In the genomic region with DNA sequence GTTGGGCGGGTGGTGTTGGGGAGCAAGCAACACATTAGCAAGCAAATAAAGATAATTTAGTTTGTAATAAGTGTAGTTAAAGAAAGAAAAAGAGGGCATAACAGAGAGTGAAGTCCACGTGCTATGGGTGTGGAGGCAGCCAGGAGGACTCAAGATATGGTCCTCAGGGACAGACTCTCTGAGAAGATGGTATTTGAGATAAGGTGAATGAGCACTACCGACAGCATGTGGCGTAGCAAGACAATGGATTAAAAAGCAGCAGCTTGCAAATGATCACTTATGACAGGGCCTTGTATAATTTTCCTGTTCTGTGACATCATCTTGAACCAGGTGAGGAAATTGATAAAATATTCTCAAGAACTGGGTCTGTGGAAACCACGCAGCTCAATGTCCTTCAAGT, we compare ENCODE assay signal across 19 cellular contexts.
"Had no signal": no experiment of that assay in that cellular context is flagged by ENCODE, and none has a peak within 500 bp of the region (broad histone marks: within the 10 kb centered on the region; RNA-seq: fewer than 3 reads in every experiment).

No MANE protein-coding gene starts in this region.

- H3K27me3 ChIP-seq: colonic mucosa, esophagus squamous epithelium, gastrocnemius medialis, heart right ventricle, left lung had no signal

- H3K4me3 ChIP-seq: colonic mucosa, esophagus squamous epithelium, gastrocnemius medialis, heart right ventricle, left lung, lower lobe of right lung had no signal

- H3K36me3 ChIP-seq: colonic mucosa, esophagus squamous epithelium, gastrocnemius medialis, heart right ventricle, left lung, lower lobe of right lung had no signal

- H3K27ac ChIP-seq: colonic mucosa, epithelial cell of prostate, esophagus squamous epithelium, gastrocnemius medialis, heart right ventricle, left lung, lower lobe of right lung had no signal

- H3K4me1 ChIP-seq: colonic mucosa, esophagus squamous epithelium, gastrocnemius medialis, heart right ventricle, left lung, lower lobe of right lung had no signal

- H3K9me3 ChIP-seq: colonic mucosa, esophagus squamous epithelium, gastrocnemius medialis, left lung, lower lobe of right lung had no signal

- DNase-seq: colonic mucosa; cortex of kidney; effector CD8-positive, alpha-beta T cell; effector memory CD8-positive, alpha-beta T cell; endodermal cell; esophagus squamous epithelium; foreskin fibroblast; foreskin melanocyte; gastrocnemius medialis; glutamatergic neuron; head of caudate nucleus; heart right ventricle; hippocampal formation; left cardiac atrium; left lung; left ventricle myocardium superior; lower lobe of right lung; mesenchymal stem cell had no signal
